1 cellular context compared by ENCODE assay signal in genomic region chr18:58361212-58361611, GRCh38.
TF ChIP-seq lines count a peak whose summit lies in the region.

No MANE protein-coding gene starts in this region.

TF ChIP-seq in A549, 52 proteins besides CTCF, POLR2A, EP300 and RAD21:
- TF ChIP-seq POLR2AphosphoS2 (conservative IDR thresholded peaks at IDR 0.05; ENCODE audit: low read length) = no peak
- no peak for TF ChIP-seq SREBF2 (IDR thresholded peaks at IDR 0.05)
- TF ChIP-seq TP53 (CRISPR knock-in tag; IDR thresholded peaks at IDR 0.05) = no peak
- TF ChIP-seq RFX5 (IDR thresholded peaks at IDR 0.05) = no peak
- TF ChIP-seq MAFK (IDR thresholded peaks at IDR 0.05; ENCODE audit: partially characterized antibody) = no peak
- no peak for TF ChIP-seq BHLHE40 (IDR thresholded peaks at IDR 0.05; ENCODE audit: low read depth, low read length)
- TF ChIP-seq EHMT2 (IDR thresholded peaks at IDR 0.05; ENCODE audit: low read depth) = no peak
- no peak for TF ChIP-seq ELK1 (IDR thresholded peaks at IDR 0.05; ENCODE audit: low read depth, low read length)
- no peak for TF ChIP-seq CHD2 (IDR thresholded peaks at IDR 0.05; ENCODE audit: low read length, partially characterized antibody)
- no peak for TF ChIP-seq ATOH8 (CRISPR knock-in tag; IDR thresholded peaks at IDR 0.05; ENCODE audit: low read depth)
- no peak for TF ChIP-seq HOXA7 (CRISPR knock-in tag; IDR thresholded peaks at IDR 0.05)
TF ChIP-seq in A549: peak in this region for 0.
